In genomic region chr7:100198266-100198665, GRCh38 we compare ENCODE assay signal across 24 cellular contexts. TPM values are rescaled to one million over a fixed set of nuclear protein-coding genes. Genes with fewer than 3 reads are reported as not detected.
"Had no signal": no experiment of that assay in that cellular context is flagged by ENCODE, and none has a peak within 500 bp of the region (broad histone marks: within the 10 kb centered on the region; RNA-seq: fewer than 3 reads in every experiment).

No MANE protein-coding gene starts in this region.

- H3K27me3 ChIP-seq: neutrophil, right atrium auricular region, suprapubic skin, thyroid gland, upper lobe of left lung, uterus had no signal

- H3K27me3 Mint-ChIP-seq: naive thymus-derived CD8-positive, alpha-beta T cell had no signal

- H3K27ac ChIP-seq: epithelial cell of prostate, esophagus muscularis mucosa, hepatocyte, left ventricle myocardium inferior, lower lobe of right lung, neutrophil, right atrium auricular region, suprapubic skin, thyroid gland, upper lobe of left lung, uterus had no signal

- H3K36me3 Mint-ChIP-seq: naive thymus-derived CD8-positive, alpha-beta T cell had no signal

- H3K4me1 ChIP-seq: esophagus muscularis mucosa, left ventricle myocardium inferior, lower lobe of right lung, right atrium auricular region, suprapubic skin, thyroid gland, upper lobe of left lung, uterus had no signal

- H3K9me3 Mint-ChIP-seq: naive thymus-derived CD8-positive, alpha-beta T cell had no signal

- ATAC-seq: left cardiac atrium; lower lobe of right lung; naive thymus-derived CD8-positive, alpha-beta T cell; stimulated activated naive CD8-positive, alpha-beta T cell treated with anti-CD3 and anti-CD28 coated beads, Interleukin-15, Interleukin-2, amounts not matched to agents 100 U/mL and 50 U/mL, for 24 hours had no signal

- DNase-seq: cortex of kidney; effector memory CD4-positive, alpha-beta T cell; foreskin fibroblast; kidney; left cardiac atrium; left ventricle myocardium inferior; lower lobe of right lung; mesendoderm; naive thymus-derived CD8-positive, alpha-beta T cell; posterior cingulate gyrus; small intestine; stimulated activated CD4-positive, alpha-beta T cell treated with anti-CD3 and anti-CD28 coated beads, Interleukin-12 subunit alpha, Interleukin-12 subunit beta, amount 100 ng/mL, for 4 hours; stimulated activated naive CD8-positive, alpha-beta T cell treated with anti-CD3 and anti-CD28 coated beads, Interleukin-15, Interleukin-2, amounts not matched to agents 100 U/mL and 50 U/mL, for 24 hours; thyroid gland; upper lobe of left lung; uterus had no signal

- H3K9me3 ChIP-seq: esophagus muscularis mucosa, left ventricle myocardium inferior, lower lobe of right lung, neutrophil, right atrium auricular region, suprapubic skin, thyroid gland, upper lobe of left lung, uterus had no signal

- H3K4me3 ChIP-seq: esophagus muscularis mucosa, hepatocyte, left ventricle myocardium inferior, lower lobe of right lung, right atrium auricular region, suprapubic skin, thyroid gland, upper lobe of left lung, uterus had no signal

- H3K36me3 ChIP-seq: esophagus muscularis mucosa, left ventricle myocardium inferior, lower lobe of right lung, neutrophil, right atrium auricular region, suprapubic skin, thyroid gland, upper lobe of left lung, uterus had no signal

RNA-seq across cellular contexts. Expression of gene STAG3, which starts 20.5 kb away (rescaled TPM):
- total RNA-seq: right atrium auricular region had no signal

RNA-seq across cellular contexts. Expression of gene PVRIG, which starts 21.5 kb away (rescaled TPM):
- total RNA-seq: chondrocyte, hepatocyte, left ventricle myocardium inferior, lower lobe of right lung, osteoblast, suprapubic skin had no signal
